8 cellular contexts compared by ENCODE assay signal in the genomic region with DNA sequence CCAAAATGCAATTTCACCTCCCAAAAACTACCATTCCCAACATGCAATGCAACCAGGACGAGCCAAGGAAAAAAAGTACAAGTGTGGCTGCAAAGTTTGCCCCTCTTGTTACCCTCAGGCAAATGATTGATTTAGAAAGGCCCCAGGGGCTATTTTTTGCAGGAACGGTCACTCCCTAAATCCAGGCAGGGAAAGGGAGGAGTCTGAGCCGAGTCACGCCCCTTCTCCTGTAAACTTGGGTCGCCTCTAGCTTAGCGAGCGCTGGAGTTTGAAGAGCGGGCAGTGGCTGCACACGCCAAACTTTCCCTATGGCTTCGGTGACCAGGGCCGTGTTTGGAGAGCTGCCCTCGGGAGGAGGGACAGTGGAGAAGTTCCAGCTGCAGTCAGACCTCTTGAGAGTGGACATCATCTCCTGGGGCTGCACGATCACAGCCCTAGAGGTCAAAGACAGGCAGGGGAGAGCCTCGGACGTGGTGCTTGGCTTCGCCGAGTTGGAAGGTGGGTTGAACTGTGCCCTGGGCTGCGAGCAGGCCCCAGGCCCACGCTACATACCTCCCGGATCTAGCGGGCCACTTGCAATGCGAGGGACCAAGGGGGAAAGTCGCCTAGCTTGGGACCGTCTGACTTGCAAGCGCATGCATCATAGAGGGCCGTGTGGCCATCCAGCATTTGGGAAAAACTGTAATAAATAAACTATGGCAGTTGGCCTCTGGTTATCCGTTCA. TPM values are rescaled to one million over a fixed set of nuclear protein-coding genes. Genes with fewer than 3 reads are reported as not detected.
DNase-seq lines count a peak whose midpoint lies in the region; TF ChIP-seq lines count a peak whose summit lies in the region.

TSS of gene GALM (plus strand) at position 261 of the 724 bp plus-strand sequence. CDS start at position 309, 48 bp downstream.

- H3K9me3 ChIP-seq in HEK293 (ENCODE audit: control insufficient read depth, insufficient read depth, low read depth, low read length) (no peaks in the 10 kb centered on the region), esophagus muscularis mucosa (no peaks in the 10 kb centered on the region), stomach smooth muscle (ENCODE audit: control insufficient read depth in 2 of 2, low read length in 2 of 2) (no peaks in the 10 kb centered on the region)

- H3K9ac ChIP-seq in stomach smooth muscle (ENCODE audit: low read length in 2 of 2) = peak within 1 kb of the TSS; percentile 64 to 68

- no peak for TF ChIP-seq POLR2A in esophagus muscularis mucosa (IDR thresholded peaks at IDR 0.05; ENCODE audit: low read depth)

- WGBS in esophagus muscularis mucosa = 2% methylated on average over 12 of the region's 27 CpGs

- peak within 1 kb of the TSS; percentile 69 for H3K4me3 ChIP-seq in HEK293 (ENCODE audit: low read depth, low read length)
- peak within 1 kb of the TSS; percentile 59 to 65 (median 62) for H3K4me3 ChIP-seq in esophagus muscularis mucosa
- H3K4me3 ChIP-seq in stomach smooth muscle (ENCODE audit: low read length in 2 of 2) = peak within 1 kb of the TSS; percentile 82 to 88

- no peaks in the 10 kb centered on the region for H3K27me3 ChIP-seq in esophagus muscularis mucosa
- H3K27me3 ChIP-seq in stomach smooth muscle (ENCODE audit: control insufficient read depth in 1 of 2, insufficient read depth in 2 of 2, low read length in 2 of 2) = no peaks in the 10 kb centered on the region

- TF ChIP-seq EP300 in esophagus muscularis mucosa (IDR thresholded peaks at IDR 0.05) = no peak

- peak; percentile 60 for DNase-seq in DMS153 (lab: John Stamatoyannopoulos, UW)
- peak; percentile 89 for DNase-seq in NCI-H82 (lab: John Stamatoyannopoulos, UW)
- DNase-seq in activated T-cell treated with anti-CD3 and anti-CD28 coated beads for 48 hours (ENCODE audit: low read depth) = peak; percentile 50
- peak; percentile 92 for DNase-seq in esophagus muscularis mucosa (ENCODE audit: extremely low spot score)
- DNase-seq in mucosa of gallbladder (ENCODE audit: low spot score) = peak; percentile 91
- DNase-seq in NCI-H1694 treated with DMSO at 0.1 percent for 48 hours (lab: John Stamatoyannopoulos, UW) = no peak

- intact Hi-C loops in esophagus muscularis mucosa (cut with DNase I) = loop anchor here (5.0 kb wide), 1 partner anchor 64 kb away; the partner anchor contains the start of gene HNRNPLL

- CTCF ChIA-PET in HEK293 (lab: Yijun Ruan, JAX) = interaction anchor here (0.6 to 1.3 kb wide), 4 partner anchors 84 to 563 kb away, joined by 3 read pairs; no protein-coding TSS in a partner anchor

- TF ChIP-seq CTCF in HEK293 (tag by site-specific recombination; IDR thresholded peaks at IDR 0.05) (0 out of 2 replicates have a peak, but pooled peaks have one; percentile 20), esophagus muscularis mucosa (IDR thresholded peaks at IDR 0.05) (peak in 1 of 3 experiments; percentile 35)

- H3K27ac ChIP-seq in HEK293 (ENCODE audit: extremely low read depth, low read depth, low read length) (peak within 1 kb of the TSS; percentile 63), esophagus muscularis mucosa (replicated peaks in 1 of 4) (peak within 1 kb of the TSS; percentile 63 to 79 (median 74)), stomach smooth muscle (ENCODE audit: low read length) (peak within 1 kb of the TSS; percentile 64)

- H3K36me3 ChIP-seq in HEK293 (ENCODE audit: control insufficient read depth in 2 of 2, insufficient read depth in 1 of 2, low read length in 2 of 2) (peaks cover 0 to 3% of the 10 kb centered on the region in 2 experiments; a peak in 1 of 3 replicates), esophagus muscularis mucosa (no peaks in the 10 kb centered on the region), stomach smooth muscle (ENCODE audit: control insufficient read depth in 2 of 2, insufficient read depth in 2 of 2, low read length in 2 of 2) (no peaks in the 10 kb centered on the region)

- no peaks in the 10 kb centered on the region for H3K4me1 ChIP-seq in HEK293 (ENCODE audit: control insufficient read depth, insufficient read depth, low read length)
- H3K4me1 ChIP-seq in esophagus muscularis mucosa = peaks cover 13 to 37% (median 28%) of the 10 kb centered on the region in 4 donors
- peaks cover 18% of the 10 kb centered on the region for H3K4me1 ChIP-seq in stomach smooth muscle (ENCODE audit: control insufficient read depth, insufficient read depth, low read length)

- POLR2A ChIA-PET in HEK293 (lab: Yijun Ruan, JAX) = interaction anchor here (0.6 to 2.9 kb wide), 4 partner anchors 25 to 85 kb away, joined by 3 to 24 read pairs (median 6); partner anchors contain the start of gene SRSF7

TF ChIP-seq in HEK293, 187 proteins besides CTCF, POLR2A, EP300 and RAD21 (continues in another document):
- TF ChIP-seq ZNF248 (tag by site-specific recombination; IDR thresholded peaks at IDR 0.05) (no peak), ZEB2 (tag by site-specific recombination; IDR thresholded peaks at IDR 0.05) (0 out of 2 replicates have a peak, but pooled peaks have one; percentile 18), YY1 (tag by site-specific recombination; IDR thresholded peaks at IDR 0.05) (0 out of 2 replicates have a peak, but pooled peaks have one; percentile 29), KLF10 (tag by site-specific recombination; IDR thresholded peaks at IDR 0.05) (peak; percentile 61; the same call in 1 of the 2 replicates), ZNF175 (tag by site-specific recombination; IDR thresholded peaks at IDR 0.05) (no peak), ZNF600 (tag by site-specific recombination; IDR thresholded peaks at IDR 0.05) (peak; percentile 74; the same call in 1 of the 2 replicates), ZBTB6 (tag by site-specific recombination; IDR thresholded peaks at IDR 0.05) (no peak), ZNF239 (tag by site-specific recombination; IDR thresholded peaks at IDR 0.05) (no peak), ZNF670 (tag by site-specific recombination; IDR thresholded peaks at IDR 0.05; ENCODE audit: low read depth) (no peak), ZSCAN23 (tag by site-specific recombination; IDR thresholded peaks at IDR 0.05) (no peak), ZSCAN18 (tag by site-specific recombination; IDR thresholded peaks at IDR 0.05) (0 out of 2 replicates have a peak, but pooled peaks have one; percentile 15)
- TF ChIP-seq, protein P1, sequence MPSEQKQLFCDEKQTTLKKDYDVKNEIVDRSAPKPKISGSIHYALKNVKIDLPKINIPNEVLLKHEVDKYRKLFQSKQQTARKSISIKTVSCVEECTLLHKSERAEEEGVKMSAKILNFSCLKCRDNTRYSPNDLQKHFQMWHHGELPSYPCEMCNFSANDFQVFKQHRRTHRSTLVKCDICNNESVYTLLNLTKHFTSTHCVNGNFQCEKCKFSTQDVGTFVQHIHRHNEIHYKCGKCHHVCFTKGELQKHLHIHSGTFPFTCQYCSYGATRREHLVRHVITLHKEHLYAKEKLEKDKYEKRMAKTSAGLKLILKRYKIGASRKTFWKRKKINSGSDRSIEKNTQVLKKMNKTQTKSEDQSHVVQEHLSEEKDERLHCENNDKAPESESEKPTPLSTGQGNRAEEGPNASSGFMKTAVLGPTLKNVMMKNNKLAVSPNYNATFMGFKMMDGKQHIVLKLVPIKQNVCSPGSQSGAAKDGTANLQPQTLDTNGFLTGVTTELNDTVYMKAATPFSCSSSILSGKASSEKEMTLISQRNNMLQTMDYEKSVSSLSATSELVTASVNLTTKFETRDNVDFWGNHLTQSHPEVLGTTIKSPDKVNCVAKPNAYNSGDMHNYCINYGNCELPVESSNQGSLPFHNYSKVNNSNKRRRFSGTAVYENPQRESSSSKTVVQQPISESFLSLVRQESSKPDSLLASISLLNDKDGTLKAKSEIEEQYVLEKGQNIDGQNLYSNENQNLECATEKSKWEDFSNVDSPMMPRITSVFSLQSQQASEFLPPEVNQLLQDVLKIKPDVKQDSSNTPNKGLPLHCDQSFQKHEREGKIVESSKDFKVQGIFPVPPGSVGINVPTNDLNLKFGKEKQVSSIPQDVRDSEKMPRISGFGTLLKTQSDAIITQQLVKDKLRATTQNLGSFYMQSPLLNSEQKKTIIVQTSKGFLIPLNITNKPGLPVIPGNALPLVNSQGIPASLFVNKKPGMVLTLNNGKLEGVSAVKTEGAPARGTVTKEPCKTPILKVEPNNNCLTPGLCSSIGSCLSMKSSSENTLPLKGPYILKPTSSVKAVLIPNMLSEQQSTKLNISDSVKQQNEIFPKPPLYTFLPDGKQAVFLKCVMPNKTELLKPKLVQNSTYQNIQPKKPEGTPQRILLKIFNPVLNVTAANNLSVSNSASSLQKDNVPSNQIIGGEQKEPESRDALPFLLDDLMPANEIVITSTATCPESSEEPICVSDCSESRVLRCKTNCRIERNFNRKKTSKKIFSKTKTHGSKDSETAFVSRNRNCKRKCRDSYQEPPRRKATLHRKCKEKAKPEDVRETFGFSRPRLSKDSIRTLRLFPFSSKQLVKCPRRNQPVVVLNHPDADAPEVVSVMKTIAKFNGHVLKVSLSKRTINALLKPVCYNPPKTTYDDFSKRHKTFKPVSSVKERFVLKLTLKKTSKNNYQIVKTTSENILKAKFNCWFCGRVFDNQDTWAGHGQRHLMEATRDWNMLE (tag by site-specific recombination; conservative IDR thresholded peaks at IDR 0.05; ENCODE audit: low read depth) = 0 out of 2 replicates have a peak, but pooled peaks have one; percentile 43

RNA-seq across cellular contexts. Expression of gene GALM, which starts in this region (rescaled TPM):
- total RNA-seq in esophagus muscularis mucosa (10 to 100 TPM in 3 of 4 donors, 1 to 10 TPM in 1; 8.3 to 14.6 (median 11.6) TPM), mucosa of gallbladder (32.6 TPM)
